ENCODE assay signal across 1 cellular context in the genomic region with DNA sequence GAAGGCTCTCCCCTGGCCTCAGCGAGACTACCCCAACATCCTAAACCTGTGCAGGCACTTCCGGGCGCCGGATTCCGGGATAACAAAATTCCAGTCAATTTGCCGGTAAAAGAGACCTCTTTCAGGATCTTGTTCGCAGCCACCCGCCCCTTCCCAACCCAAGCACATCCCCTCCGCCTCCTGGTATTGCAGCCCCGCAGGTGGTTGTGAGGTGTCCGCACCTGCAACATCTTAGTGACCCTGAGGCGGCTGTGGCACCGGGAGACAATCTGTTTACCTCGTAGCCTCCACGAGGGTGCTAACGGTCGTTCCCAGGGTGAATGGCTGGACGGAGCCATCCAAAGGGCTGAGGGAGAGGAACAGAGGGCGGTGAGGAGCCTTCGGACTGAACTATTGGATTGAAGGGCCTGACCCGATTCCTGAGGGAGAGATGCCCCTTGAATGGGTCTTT.
TF ChIP-seq lines count a peak whose summit lies in the region.

No MANE protein-coding gene starts in this region.

TF ChIP-seq in IMR-90, 13 proteins besides CTCF, POLR2A, EP300 and RAD21:
- no peak for TF ChIP-seq ELK1 (IDR thresholded peaks at IDR 0.05; ENCODE audit: borderline replicate concordance, low read depth, low read length)
- TF ChIP-seq CHD1 (IDR thresholded peaks at IDR 0.05; ENCODE audit: low read depth, low read length), result no peak
- no peak for TF ChIP-seq MAZ (IDR thresholded peaks at IDR 0.05; ENCODE audit: borderline replicate concordance, low read depth, low read length)
- TF ChIP-seq MXI1 (IDR thresholded peaks at IDR 0.05; ENCODE audit: borderline replicate concordance, low read depth, low read length), result no peak
- TF ChIP-seq RFX5 (IDR thresholded peaks at IDR 0.05; ENCODE audit: low read depth, low read length), result no peak
- TF ChIP-seq NFE2L2 (IDR thresholded peaks at IDR 0.05; ENCODE audit: low read depth, low read length), result no peak
- TF ChIP-seq USF2 (IDR thresholded peaks at IDR 0.05; ENCODE audit: low read depth, low read length), result no peak
- no peak for TF ChIP-seq CEBPB (IDR thresholded peaks at IDR 0.05; ENCODE audit: low read depth, low read length)
